Comparison of ENCODE assay signal across 30 cellular contexts in genomic region chr3:190097025-190097424, GRCh38. TPM values are rescaled to one million over a fixed set of nuclear protein-coding genes. Genes with fewer than 3 reads are reported as not detected.
DNase-seq lines count a peak whose midpoint lies in the region; ATAC-seq and TF ChIP-seq lines count a peak whose summit lies in the region.
"Had no signal": no experiment of that assay in that cellular context is flagged by ENCODE, and none has a peak within 500 bp of the region (broad histone marks: within the 10 kb centered on the region; RNA-seq: fewer than 3 reads in every experiment).

No MANE protein-coding gene starts in this region.

- ATAC-seq in GM21526 (IDR thresholded peaks at IDR 0.05; ENCODE audit: low FRiP score, unreplicated experiment), result peak; percentile 53
- peak; percentile 42 for ATAC-seq in HG03565 (IDR thresholded peaks at IDR 0.05; ENCODE audit: unreplicated experiment)
- no peak for ATAC-seq in HG03442 (IDR thresholded peaks at IDR 0.05; ENCODE audit: unreplicated experiment)
- ATAC-seq in HG03139 (IDR thresholded peaks at IDR 0.05; ENCODE audit: unreplicated experiment), result no peak
- ATAC-seq: body of pancreas, HCT116, right cardiac atrium, SK-N-SH treated with all-trans-retinoic acid at 6 μM for 48 hours had no signal

- TF ChIP-seq CTCF in GM10248 (IDR thresholded peaks at IDR 0.05; ENCODE audit: control extremely low read depth, extremely low read depth, low read depth, missing control alignments) (no peak), endodermal cell (conservative IDR thresholded peaks at IDR 0.05) (no peak)

- peaks cover 55% of the 10 kb centered on the region for H3K4me1 Mint-ChIP-seq in endodermal cell
- peaks cover 0 to 9% (median 0%) of the 10 kb centered on the region in 3 donors for H3K4me1 Mint-ChIP-seq in CD8-positive, alpha-beta memory T cell
- H3K4me1 Mint-ChIP-seq: immature natural killer cell had no signal

- H3K36me3 ChIP-seq in endodermal cell (ENCODE audit: control insufficient read depth, insufficient read depth, low read length), result peaks cover 80% of the 10 kb centered on the region
- no peaks in the 10 kb centered on the region for H3K36me3 ChIP-seq in CD8-positive, alpha-beta memory T cell (ENCODE audit: insufficient read depth, low read length)
- H3K36me3 ChIP-seq: BE2C had no signal

- H3K27me3 ChIP-seq in endodermal cell (ENCODE audit: control insufficient read depth, insufficient read depth, low read length, poor library complexity, severe bottlenecking), result no peaks in the 10 kb centered on the region
- no peaks in the 10 kb centered on the region for H3K27me3 ChIP-seq in CD8-positive, alpha-beta memory T cell (ENCODE audit: insufficient read depth, low read length, poor library complexity, severe bottlenecking)
- H3K27me3 ChIP-seq: BE2C, body of pancreas, MG63 had no signal

- H3K9ac ChIP-seq in endodermal cell (ENCODE audit: extremely low read depth, low read length, poor library complexity, severe bottlenecking), result no peak overlapping the region

- H3K27ac ChIP-seq in endodermal cell (ENCODE audit: low read depth, low read length), result no peak overlapping the region
- H3K27ac ChIP-seq in CD8-positive, alpha-beta memory T cell (ENCODE audit: low read depth, low read length), result no peak overlapping the region
- H3K27ac ChIP-seq: body of pancreas had no signal

- peaks cover 8% of the 10 kb centered on the region for H3K9me3 ChIP-seq in endodermal cell (ENCODE audit: control insufficient read depth, low read length)
- no peaks in the 10 kb centered on the region for H3K9me3 ChIP-seq in CD8-positive, alpha-beta memory T cell (ENCODE audit: low read length)
- H3K9me3 ChIP-seq: BE2C, body of pancreas, MG63 had no signal

- POLR2A ChIA-PET in GM10248 (lab: Yijun Ruan, JAX), result no interaction called here
- POLR2A ChIA-PET in CD8-positive, alpha-beta memory T cell (lab: Charles Lee), result no interaction called here

- H3K4me3 Mint-ChIP-seq in endodermal cell, result no peak overlapping the region
- H3K4me3 Mint-ChIP-seq in CD8-positive, alpha-beta memory T cell, result no peak overlapping the region
- H3K4me3 Mint-ChIP-seq: activated CD4-positive, alpha-beta T cell treated with anti-CD3 and anti-CD28 coated beads, Interleukin-2, amount 10 ng/mL, durations not matched to agents 24 days and 14 days; activated T-cell treated with anti-CD3 and anti-CD28 coated beads, Interleukin-2, amount 50 U/mL, for 24 hours; immature natural killer cell; neural crest cell had no signal

- H3K27ac Mint-ChIP-seq in endodermal cell, result peak overlapping the region; percentile 14
- no peak overlapping the region for H3K27ac Mint-ChIP-seq in CD8-positive, alpha-beta memory T cell
- H3K27ac Mint-ChIP-seq: activated CD4-positive, alpha-beta T cell treated with anti-CD3 and anti-CD28 coated beads, Interleukin-2, amount 10 ng/mL, durations not matched to agents 24 days and 14 days; activated T-cell treated with anti-CD3 and anti-CD28 coated beads, Interleukin-2, amount 50 U/mL, for 24 hours; immature natural killer cell had no signal

- WGBS in endodermal cell (ENCODE audit: insufficient coverage in 1 of 2, insufficient read length in 1 of 2), 2 experiments, result 94 to 100% methylated on average over 1 to 4 of the region's 4 CpGs

- peak overlapping the region; percentile 4 for H3K4me3 ChIP-seq in endodermal cell (ENCODE audit: low read length)
- H3K4me3 ChIP-seq in CD8-positive, alpha-beta memory T cell (ENCODE audit: low read length), result no peak overlapping the region
- H3K4me3 ChIP-seq: body of pancreas, MG63 had no signal

- H3K4me1 ChIP-seq in endodermal cell (ENCODE audit: control insufficient read depth, insufficient read depth, low read length), result peaks cover 13% of the 10 kb centered on the region
- no peaks in the 10 kb centered on the region for H3K4me1 ChIP-seq in CD8-positive, alpha-beta memory T cell (ENCODE audit: insufficient read depth, low read length)
- H3K4me1 ChIP-seq: BE2C had no signal

- DNase-seq in GM10248 (ENCODE audit: extremely low spot score) (peak; percentile 21), endodermal cell (no peak), GM19240 (ENCODE audit: insufficient read length, low spot score) (no peak)
- no peak for DNase-seq in CD8-positive, alpha-beta memory T cell
- DNase-seq: activated CD4-positive, alpha-beta T cell treated with anti-CD3 and anti-CD28 coated beads, Interleukin-2, amount 10 ng/mL, durations not matched to agents 24 days and 14 days; activated gamma-delta T cell; activated T-cell treated with anti-CD3 and anti-CD28 coated beads, Interleukin-2, amount 50 U/mL, for 24 hours; BE2C; body of pancreas; cerebellar nuclear complex; DMS53; hypothalamus; immature natural killer cell; KG1; MG63; NCI-H2081; NCI-H774; OCI-M1; stimulated activated CD4-positive, alpha-beta T cell treated with anti-CD3 and anti-CD28 coated beads, Interleukin-2, amount 100 ng/mL, for 48 hours; T-helper 2 cell; trophoblast cell had no signal

- H3K27me3 Mint-ChIP-seq in endodermal cell (ENCODE audit: insufficient read depth), result no peaks in the 10 kb centered on the region
- H3K27me3 Mint-ChIP-seq in CD8-positive, alpha-beta memory T cell, result peaks cover 0 to 12% of the 10 kb centered on the region in 2 donors

- CTCF ChIA-PET in GM10248 (lab: Yijun Ruan, JAX), result interaction anchor here (1.3 to 1.5 kb wide), 3 partner anchors 12 to 23 kb away, joined by 3 to 5 read pairs (median 4); no protein-coding TSS in a partner anchor
- CTCF ChIA-PET in CD8-positive, alpha-beta memory T cell (lab: Charles Lee), result no interaction called here

- peaks cover 42% of the 10 kb centered on the region for H3K36me3 Mint-ChIP-seq in endodermal cell (ENCODE audit: low read depth)
- H3K36me3 Mint-ChIP-seq in CD8-positive, alpha-beta memory T cell, result peaks cover 0 to 4% (median 0%) of the 10 kb centered on the region in 3 donors
- H3K36me3 Mint-ChIP-seq: immature natural killer cell had no signal

- no peaks in the 10 kb centered on the region for H3K9me3 Mint-ChIP-seq in endodermal cell
- H3K9me3 Mint-ChIP-seq in CD8-positive, alpha-beta memory T cell, result no peaks in the 10 kb centered on the region
- H3K9me3 Mint-ChIP-seq: activated CD4-positive, alpha-beta T cell treated with anti-CD3 and anti-CD28 coated beads, Interleukin-2, amount 10 ng/mL, durations not matched to agents 24 days and 14 days; activated T-cell treated with anti-CD3 and anti-CD28 coated beads, Interleukin-2, amount 50 U/mL, for 24 hours had no signal

RNA-seq across cellular contexts. Expression of gene P3H2, which starts 23.7 kb away (rescaled TPM):
- 100 to 1,000 TPM; 285 to 322 TPM for total RNA-seq in endodermal cell
- polyA plus RNA-seq in endodermal cell (2013, experiment 1 of 2), result 70.3 TPM
- 93.2 TPM for polyA plus RNA-seq in endodermal cell (2013, experiment 2 of 2)
- not detected for total RNA-seq in CD8-positive, alpha-beta memory T cell
- not detected for polyA plus RNA-seq in CD8-positive, alpha-beta memory T cell
- total RNA-seq: activated CD4-positive, alpha-beta T cell treated with anti-CD3 and anti-CD28 coated beads, Interleukin-2, amount 10 ng/mL, durations not matched to agents 24 days and 14 days; activated CD8-positive, alpha-beta memory T cell treated with anti-CD3 and anti-CD28 coated beads for 36 hours had no signal

Comparison
In these comparisons a context has a peak if more than half of its experiments do, and no peak if none do; other contexts are left out.
1. ATAC-seq: peak in GM21526 (single experiment) and HG03565 (single experiment); none in HG03442 (single experiment) and HG03139 (single experiment).
2. RNA of gene P3H2, which starts 23.7 kb away (total RNA-seq): 285 to 322 TPM in endodermal cell; not detected in CD8-positive, alpha-beta memory T cell; every median in the first group is over 100 times any median in the second.